ENCODE assay signal across 24 cellular contexts in genomic region chr12:27902651-27903050, GRCh38.
"Had no signal": no experiment of that assay in that cellular context is flagged by ENCODE, and none has a peak within 500 bp of the region (broad histone marks: within the 10 kb centered on the region; RNA-seq: fewer than 3 reads in every experiment).

No MANE protein-coding gene starts in this region.

- ATAC-seq: esophagus mucosa, gastrocnemius medialis, left lung, lower lobe of right lung had no signal

- H3K27me3 ChIP-seq: dorsolateral prefrontal cortex, esophagus squamous epithelium, gastrocnemius medialis, heart right ventricle, left lung had no signal

- FAIRE-seq: colon, endometrium, islet of Langerhans, keratinocyte had no signal

- H3K4me1 ChIP-seq: gastrocnemius medialis, left lung, lower lobe of right lung had no signal

- H3K27ac ChIP-seq: coronary artery, dorsolateral prefrontal cortex, epithelial cell of prostate, esophagus squamous epithelium, gastrocnemius medialis, heart right ventricle, left lung, lower lobe of right lung had no signal

- H3K36me3 ChIP-seq: esophagus squamous epithelium, gastrocnemius medialis, heart right ventricle, left lung, lower lobe of right lung had no signal

- DNase-seq: dermis blood vessel endothelial cell; dorsolateral prefrontal cortex; effector CD4-positive, alpha-beta T cell; effector memory CD4-positive, alpha-beta T cell; erythroblast; esophagus squamous epithelium; foreskin fibroblast; foreskin melanocyte; gastrocnemius medialis; glutamatergic neuron; heart right ventricle; hippocampal formation; left cardiac atrium; left lung; left ventricle myocardium superior; lower lobe of right lung; midbrain had no signal

- H3K9me3 ChIP-seq: esophagus squamous epithelium, gastrocnemius medialis, heart right ventricle, left lung, lower lobe of right lung had no signal

- H3K4me3 ChIP-seq: coronary artery, dorsolateral prefrontal cortex, esophagus squamous epithelium, gastrocnemius medialis, heart right ventricle, left lung, lower lobe of right lung had no signal
